ENCODE assay signal across 29 cellular contexts in genomic region chr1:224505454-224506093, GRCh38.
DNase-seq lines count a peak whose midpoint lies in the region; ATAC-seq, FAIRE-seq and TF ChIP-seq lines count a peak whose summit lies in the region.
"Had no signal": no experiment of that assay in that cellular context is flagged by ENCODE, and none has a peak within 500 bp of the region (broad histone marks: within the 10 kb centered on the region; RNA-seq: fewer than 3 reads in every experiment).

No MANE protein-coding gene starts in this region.

- no peak overlapping the region for H2BK5ac ChIP-seq in H1 (ENCODE audit: low read depth, low read length)

- 82% methylated on average over 3 of the region's 3 CpGs; no CpG with 5 or more reads in 1 of the 2 experiments for WGBS in H1 (ENCODE audit: extremely low coverage in 1 of 2, insufficient coverage in 1 of 2, insufficient read length in 1 of 2, insufficient replicate concordance in 2 of 2, low coverage in 1 of 2, low lambda C conversion rate in 2 of 2, missing lambda C conversion rate in 1 of 2), 2 experiments
- WGBS in aorta, 2 donors: 92% methylated on average over 3 of the region's 3 CpGs

- H3K36me3 ChIP-seq in Panc1 (ENCODE audit: control insufficient read depth, insufficient read depth, low read length) (no peaks in the 10 kb centered on the region), H1 (ENCODE audit: control insufficient read depth in 2 of 4, insufficient read depth in 4 of 4, low read length in 3 of 4) (no peaks in the 10 kb centered on the region), keratinocyte (ENCODE audit: control insufficient read depth in 2 of 2, extremely low read depth in 1 of 2, insufficient read depth in 2 of 2, low read length in 2 of 2) (no peaks in the 10 kb centered on the region), lower lobe of right lung (no peaks in the 10 kb centered on the region), aorta (ENCODE audit: control insufficient read depth in 1 of 2, insufficient read depth in 2 of 2, low read length in 1 of 2) (no peaks in the 10 kb centered on the region)
- H3K36me3 ChIP-seq: heart left ventricle, upper lobe of left lung had no signal

- dilution Hi-C loops in keratinocyte (cut with MboI; ENCODE audit: extremely low pct_ligation_motif_present, low sequenced_read_pairs): no loop called here

- no peak overlapping the region for H2BK120ac ChIP-seq in H1 (replicated peaks; ENCODE audit: low read depth, low read length)

- H3K4me1 ChIP-seq in Panc1 (ENCODE audit: control insufficient read depth, insufficient read depth, low read length): peaks cover 44% of the 10 kb centered on the region
- peaks cover 20 to 29% (median 23%) of the 10 kb centered on the region in 4 experiments for H3K4me1 ChIP-seq in H1 (replicated peaks in 1 of 4; ENCODE audit: control insufficient read depth in 3 of 4, insufficient read depth in 4 of 4, low read length in 3 of 4)
- peaks cover 59% of the 10 kb centered on the region for H3K4me1 ChIP-seq in keratinocyte (ENCODE audit: control insufficient read depth, extremely low read depth, insufficient read depth, low read length)
- H3K4me1 ChIP-seq in lower lobe of right lung: peaks cover 28% of the 10 kb centered on the region
- H3K4me1 ChIP-seq in aorta (ENCODE audit: control insufficient read depth in 1 of 2, insufficient read depth in 2 of 2, low read length in 2 of 2): no peaks in the 10 kb centered on the region

- no peak for ATAC-seq in Panc1
- peak; percentile 40 for ATAC-seq in sciatic nerve
- ATAC-seq in lower lobe of right lung: no peak
- ATAC-seq in aorta (ENCODE audit: low FRiP score): no peak
- ATAC-seq in GM21619 (IDR thresholded peaks at IDR 0.05; ENCODE audit: unreplicated experiment): no peak
- ATAC-seq: activated naive CD4-positive, alpha-beta T cell treated with anti-CD3 and anti-CD28 coated beads, Interleukin-2, amount 50 U/mL, for 72 hours; activated T-helper 17 cell treated with anti-CD3 and anti-CD28 coated beads, Interleukin-2, amount 50 U/mL, for 72 hours; heart left ventricle; left cardiac atrium had no signal

- H2AK5ac ChIP-seq in H1 (ENCODE audit: low read depth, low read length): no peak overlapping the region

- no peak for DNase-seq in Panc1 (ENCODE audit: low read depth, low spot score)
- DNase-seq in H1 (ENCODE audit: low read depth in 1 of 2, low spot score in 2 of 2): no peak
- no peak for DNase-seq in keratinocyte (ENCODE audit: low read depth, low spot score)
- DNase-seq in sciatic nerve (ENCODE audit: low spot score): no peak
- no peak for DNase-seq in lower lobe of right lung
- DNase-seq in aorta: no peak
- no peak for DNase-seq in SHP77 treated with DMSO at 0.1 percent for 48 hours (lab: John Stamatoyannopoulos, UW)
- DNase-seq: activated CD4-positive, alpha-beta memory T cell treated with anti-CD3 and anti-CD28 coated beads, Interleukin-2, amount 10 ng/mL, durations not matched to agents 7 days and 5 days; activated CD4-positive, alpha-beta T cell treated with anti-CD3 and anti-CD28 coated beads for 1 hour; COR-L47; DMS79; GDM1; H9; heart left ventricle; left cardiac atrium; NCI-H1048; NCI-H1694; NCI-H345; NCI-H774; nucleus accumbens; RPMI8226; SK-N-SH; stimulated activated CD4-positive, alpha-beta T cell treated with anti-CD3 and anti-CD28 coated beads, Interleukin-1b, Interleukin-23, amount 100 ng/mL, for 48 hours had no signal

- H3K23me2 ChIP-seq in H1 (ENCODE audit: low read depth, low read length): no peaks in the 10 kb centered on the region

- H3K79me1 ChIP-seq in H1 (ENCODE audit: low read depth, low read length): no peaks in the 10 kb centered on the region

- no peak overlapping the region for H2AFZ ChIP-seq in H1 (ENCODE audit: low read length)
- no peak overlapping the region for H2AFZ ChIP-seq in keratinocyte (ENCODE audit: control insufficient read depth, low read length)

- H4K91ac ChIP-seq in H1 (replicated peaks; ENCODE audit: insufficient read length, low read length): no peak overlapping the region

- H3K18ac ChIP-seq in H1 (ENCODE audit: extremely low read depth, low read length): no peak overlapping the region

- peak overlapping the region; percentile 34; the same call in 1 of the 2 replicates for H2BK20ac ChIP-seq in H1 (ENCODE audit: low read length)

- H3K4me2 ChIP-seq in H1 (ENCODE audit: insufficient read depth in 1 of 2, low read depth in 2 of 2, low read length in 2 of 2) (no peak overlapping the region), keratinocyte (ENCODE audit: control insufficient read depth, extremely low read depth, insufficient read depth, low read depth, low read length) (peak overlapping the region; percentile 69)
- H3K4me2 ChIP-seq: SK-N-SH, smooth muscle cell had no signal

- no peak for TF ChIP-seq POLR2A in H1 (IDR thresholded peaks at IDR 0.05; ENCODE audit: control extremely low read depth in 1 of 2, low read depth in 2 of 2, low read length in 2 of 2)

- H3K9ac ChIP-seq in H1 (replicated peaks in 1 of 4; ENCODE audit: extremely low read depth in 1 of 4, low read depth in 3 of 4, low read length in 3 of 4): no peak overlapping the region
- H3K9ac ChIP-seq in keratinocyte (ENCODE audit: control insufficient read depth, extremely low read depth, insufficient read depth, low read length): peak overlapping the region; percentile 5
- H3K9ac ChIP-seq: SK-N-SH had no signal

- no peaks in the 10 kb centered on the region for H3K27me3 ChIP-seq in Panc1 (ENCODE audit: control insufficient read depth, insufficient read depth, low read length)
- H3K27me3 ChIP-seq in H1 (replicated peaks in 1 of 4; ENCODE audit: control insufficient read depth in 3 of 4, extremely low read depth in 1 of 4, insufficient read depth in 3 of 4, low read length in 3 of 4): no peaks in the 10 kb centered on the region
- no peaks in the 10 kb centered on the region for H3K27me3 ChIP-seq in keratinocyte (ENCODE audit: control insufficient read depth, extremely low read depth, insufficient read depth, low read length)
- no peaks in the 10 kb centered on the region for H3K27me3 ChIP-seq in lower lobe of right lung (ENCODE audit: low read depth)
- H3K27me3 ChIP-seq in aorta (ENCODE audit: control insufficient read depth in 1 of 2, insufficient read depth in 2 of 2, low read length in 1 of 2): no peaks in the 10 kb centered on the region
- H3K27me3 ChIP-seq: heart left ventricle, upper lobe of left lung had no signal

- no peak overlapping the region for H3K23ac ChIP-seq in H1 (ENCODE audit: insufficient read length)

- no peak overlapping the region for H3K4ac ChIP-seq in H1 (replicated peaks; ENCODE audit: insufficient read length, low read depth, low read length)

- H4K5ac ChIP-seq in H1 (ENCODE audit: insufficient read length, low read depth, low read length): no peak overlapping the region

- no peaks in the 10 kb centered on the region for H3K9me1 ChIP-seq in keratinocyte (ENCODE audit: control insufficient read depth, extremely low read depth, insufficient read depth, low read length)

- FAIRE-seq in H1 (lab: Jason Lieb, UNC) (no peak), keratinocyte (lab: Jason Lieb, UNC) (no peak)
- FAIRE-seq: astrocyte had no signal

- POLR2A ChIA-PET in Panc1 (lab: Charles Lee) (no interaction called here), H1 (lab: Charles Lee; ENCODE audit: partially characterized antibody) (no interaction called here)

- no peak for TF ChIP-seq RAD21 in H1 (IDR thresholded peaks at IDR 0.05 in 1 of 2, conservative IDR thresholded peaks at IDR 0.05 in 1 of 2; ENCODE audit: low read depth in 2 of 2, low read length in 2 of 2)

- intact Hi-C loops in Panc1 (cut with micrococcal nuclease; ENCODE audit: unreplicated experiment) (no loop called here), sciatic nerve (cut with DNase I) (no loop called here), lower lobe of right lung (cut with DNase I) (no loop called here), aorta (cut with DNase I) (no loop called here)

- no peak overlapping the region for H3K56ac ChIP-seq in H1 (replicated peaks; ENCODE audit: insufficient read length, low read depth, low read length)

- TF ChIP-seq CTCF in Panc1 (IDR thresholded peaks at IDR 0.05) (no peak), H1 (IDR thresholded peaks at IDR 0.05; ENCODE audit: control extremely low read depth in 1 of 3, insufficient read depth in 1 of 3, low read depth in 1 of 3, low read length in 3 of 3) (no peak), keratinocyte (optimal IDR thresholded peaks at IDR 0.05 in 1 of 3, IDR thresholded peaks at IDR 0.05 in 1 of 3, conservative IDR thresholded peaks at IDR 0.05 in 1 of 3; ENCODE audit: extremely low read depth in 1 of 3, insufficient read depth in 2 of 3, low read length in 3 of 3) (no peak), lower lobe of right lung (IDR thresholded peaks at IDR 0.05) (no peak)

- H3K9me3 ChIP-seq in Panc1 (ENCODE audit: control insufficient read depth, insufficient read depth, low read depth, low read length): no peaks in the 10 kb centered on the region
- no peaks in the 10 kb centered on the region for H3K9me3 ChIP-seq in H1 (ENCODE audit: insufficient read depth in 2 of 2, low read depth in 1 of 2, low read length in 1 of 2)
- H3K9me3 ChIP-seq in keratinocyte (ENCODE audit: control insufficient read depth, low read depth, low read length): no peaks in the 10 kb centered on the region
- H3K9me3 ChIP-seq in lower lobe of right lung: no peaks in the 10 kb centered on the region
- H3K9me3 ChIP-seq in aorta (ENCODE audit: control insufficient read depth, low read length): no peaks in the 10 kb centered on the region
- H3K9me3 ChIP-seq: heart left ventricle, SK-N-SH, upper lobe of left lung had no signal

- no TSS peak for BruUV-seq in Panc1 (replicated peaks; lab: Mats Ljungman, UMichigan)

- no peak for TF ChIP-seq EP300 in H1 (IDR thresholded peaks at IDR 0.05; ENCODE audit: borderline replicate concordance in 1 of 2, low read depth in 2 of 2, low read length in 2 of 2)

- H3K14ac ChIP-seq in H1 (ENCODE audit: insufficient read length): no peak overlapping the region

- no peak overlapping the region for H4K8ac ChIP-seq in H1 (ENCODE audit: extremely low read depth, insufficient read depth, low read length)

- H3K79me2 ChIP-seq in H1 (ENCODE audit: control insufficient read depth in 1 of 2, insufficient read depth in 2 of 2, low read length in 2 of 2) (no peaks in the 10 kb centered on the region), keratinocyte (ENCODE audit: control insufficient read depth, insufficient read depth, low read length) (no peaks in the 10 kb centered on the region)

- H3K27ac ChIP-seq in Panc1 (ENCODE audit: low read length) (peak overlapping the region; percentile 49; the same call in 1 of the 2 replicates), H1 (ENCODE audit: low read depth, low read length) (no peak overlapping the region), keratinocyte (ENCODE audit: control insufficient read depth, insufficient read depth, low read length) (peak overlapping the region; percentile 60), lower lobe of right lung (no peak overlapping the region), aorta (ENCODE audit: low read depth in 1 of 2, low read length in 2 of 2) (no peak overlapping the region)
- H3K27ac ChIP-seq: heart left ventricle, upper lobe of left lung had no signal

- H2BK12ac ChIP-seq in H1 (ENCODE audit: low read depth, low read length): no peak overlapping the region

- no peaks in the 10 kb centered on the region for H4K20me1 ChIP-seq in H1 (replicated peaks in 1 of 2; ENCODE audit: control insufficient read depth in 1 of 2, insufficient read depth in 2 of 2, low read length in 2 of 2)
- no peaks in the 10 kb centered on the region for H4K20me1 ChIP-seq in keratinocyte (ENCODE audit: control insufficient read depth, extremely low read depth, insufficient read depth, low read length)

- no peak overlapping the region for H2BK15ac ChIP-seq in H1 (ENCODE audit: low read length)

- CTCF ChIA-PET in Panc1 (lab: Charles Lee): no interaction called here
- CTCF ChIA-PET in H1 (lab: Charles Lee; ENCODE audit: partially characterized antibody): interaction anchor here (0.7 to 2.4 kb wide), 5 partner anchors 8 to 48 kb away, joined by 3 to 11 read pairs (median 4); no protein-coding TSS in a partner anchor

- H3K4me3 ChIP-seq in Panc1 (ENCODE audit: low read depth in 2 of 2, low read length in 2 of 2): no peak overlapping the region
- H3K4me3 ChIP-seq in H1 (ENCODE audit: extremely low read depth in 1 of 4, insufficient read depth in 2 of 4, low read depth in 3 of 4, low read length in 4 of 4): no peak overlapping the region
- H3K4me3 ChIP-seq in keratinocyte (ENCODE audit: control insufficient read depth in 2 of 3, extremely low read depth in 1 of 3, insufficient read depth in 2 of 3, low read depth in 1 of 3, low read length in 3 of 3): no peak overlapping the region
- H3K4me3 ChIP-seq in lower lobe of right lung: no peak overlapping the region
- H3K4me3 ChIP-seq in aorta (ENCODE audit: low read length in 2 of 2): no peak overlapping the region
- H3K4me3 ChIP-seq: heart left ventricle, smooth muscle cell, upper lobe of left lung had no signal

- in situ Hi-C loops in Panc1 (cut with HindIII; ENCODE audit: low pct_unique_long_range_greater_than_20kb, low sequenced_read_pairs): no loop called here

Comparison
In these comparisons a context has a peak if more than half of its experiments do, and no peak if none do; other contexts are left out.
1. H3K27ac ChIP-seq: peak in Panc1 (single experiment) and keratinocyte (single experiment); none in H1 (single experiment), lower lobe of right lung (single experiment) and aorta (0 of 2).